9 cellular contexts compared by ENCODE assay signal in genomic region chr13:19960673-19961015, GRCh38. TPM values are rescaled to one million over a fixed set of nuclear protein-coding genes. Genes with fewer than 3 reads are reported as not detected.
DNase-seq lines count a peak whose midpoint lies in the region; ATAC-seq, FAIRE-seq and TF ChIP-seq lines count a peak whose summit lies in the region.
"Had no signal": no experiment of that assay in that cellular context is flagged by ENCODE, and none has a peak within 500 bp of the region (broad histone marks: within the 10 kb centered on the region; RNA-seq: fewer than 3 reads in every experiment).

No MANE protein-coding gene starts in this region.

- ATAC-seq in GM21447 (IDR thresholded peaks at IDR 0.05; ENCODE audit: unreplicated experiment), result no peak
- no peak for ATAC-seq in GM18909 (IDR thresholded peaks at IDR 0.05; ENCODE audit: poor library complexity, unreplicated experiment)

- intact Hi-C loops in endothelial cell of umbilical vein (cut with micrococcal nuclease), result loop anchor here (2.0 kb wide), 1 partner anchor 34 kb away; no protein-coding TSS in a partner anchor

- H3K4me3 ChIP-seq in endothelial cell of umbilical vein (replicated peaks in 1 of 3; ENCODE audit: insufficient read depth in 1 of 3, low read depth in 1 of 3, low read length in 3 of 3), result peak overlapping the region in 2 of 3 experiments; percentile 5 to 44

- in situ Hi-C loops in GM13977 (cut with MboI; ENCODE audit: low pct_unique_long_range_greater_than_20kb, low sequenced_read_pairs, unreplicated experiment), result no loop called here

- H3K79me2 ChIP-seq in endothelial cell of umbilical vein (ENCODE audit: control insufficient read depth, insufficient read depth, low read length), result peaks cover 54% of the 10 kb centered on the region

- peaks cover 23% of the 10 kb centered on the region for H3K4me1 Mint-ChIP-seq in progenitor cell of endocrine pancreas (ENCODE audit: low read depth)

- H3K27ac ChIP-seq in endothelial cell of umbilical vein (ENCODE audit: insufficient read depth, low read depth, low read length), result no peak overlapping the region

- peaks cover 14% of the 10 kb centered on the region for H3K36me3 Mint-ChIP-seq in progenitor cell of endocrine pancreas (ENCODE audit: insufficient read depth)

- TF ChIP-seq CTCF in GM20000 (IDR thresholded peaks at IDR 0.05; ENCODE audit: extremely low read depth, missing control alignments) (no peak), endothelial cell of umbilical vein (IDR thresholded peaks at IDR 0.05; ENCODE audit: extremely low read depth in 1 of 2, insufficient read depth in 1 of 2, low read depth in 1 of 2, low read length in 2 of 2) (no peak), progenitor cell of endocrine pancreas (IDR thresholded peaks at IDR 0.05; ENCODE audit: unreplicated experiment) (no peak), GM13977 (IDR thresholded peaks at IDR 0.05; ENCODE audit: extremely low read depth, insufficient read depth, missing control alignments) (no peak)

- POLR2A ChIA-PET in endothelial cell of umbilical vein (lab: Charles Lee), result no interaction called here

- BruUV-seq in endothelial cell of umbilical vein (replicated peaks; lab: Mats Ljungman, UMichigan), result TSS peak; percentile 25

- H3K36me3 ChIP-seq in endothelial cell of umbilical vein (ENCODE audit: control insufficient read depth in 2 of 2, extremely low read depth in 1 of 2, insufficient read depth in 2 of 2, low read length in 2 of 2), result peaks cover 0 to 4% of the 10 kb centered on the region in 2 experiments

- H3K4me1 ChIP-seq in endothelial cell of umbilical vein (ENCODE audit: control insufficient read depth, extremely low read depth, insufficient read depth, low read length), result peaks cover 25% of the 10 kb centered on the region

- no peak for TF ChIP-seq POLR2A in endothelial cell of umbilical vein (IDR thresholded peaks at IDR 0.05; ENCODE audit: low read depth, low read length)

- no peak overlapping the region for H2AFZ ChIP-seq in endothelial cell of umbilical vein (ENCODE audit: low read depth, low read length)

- CTCF ChIA-PET in endothelial cell of umbilical vein (lab: Charles Lee), result interaction anchor here (0.9 to 1.2 kb wide), 6 partner anchors 8 to 115 kb away, joined by 3 to 30 read pairs (median 6); no protein-coding TSS in a partner anchor

- peak overlapping the region; percentile 100 for H3K27ac Mint-ChIP-seq in progenitor cell of endocrine pancreas

- H3K9ac ChIP-seq in endothelial cell of umbilical vein (replicated peaks; ENCODE audit: extremely low read depth, insufficient read depth, low read length), result no peak overlapping the region

- no peaks in the 10 kb centered on the region for H3K9me3 Mint-ChIP-seq in progenitor cell of endocrine pancreas (ENCODE audit: low read depth)

- H4K20me1 ChIP-seq in endothelial cell of umbilical vein (replicated peaks; ENCODE audit: control insufficient read depth, extremely low read depth, insufficient read depth, low read length), result peaks cover 8% of the 10 kb centered on the region

- no peak for FAIRE-seq in endothelial cell of umbilical vein (lab: Jason Lieb, UNC)

- H3K27me3 Mint-ChIP-seq in progenitor cell of endocrine pancreas, result no peaks in the 10 kb centered on the region

- peak overlapping the region; percentile 97 for H3K4me3 Mint-ChIP-seq in progenitor cell of endocrine pancreas (ENCODE audit: low read depth)

- peak; percentile 13 for DNase-seq in GM20000 (ENCODE audit: low spot score)
- DNase-seq in RKO (ENCODE audit: low spot score), result peak; percentile 35
- no peak for DNase-seq in endothelial cell of umbilical vein (ENCODE audit: low read depth, low spot score)
- no peak for DNase-seq in progenitor cell of endocrine pancreas (ENCODE audit: low spot score, unreplicated experiment)
- DNase-seq in mesenteric fat pad (ENCODE audit: low spot score), result no peak
- DNase-seq in GM13977 (ENCODE audit: low spot score), result no peak

- H3K27me3 ChIP-seq in endothelial cell of umbilical vein (ENCODE audit: control insufficient read depth in 2 of 2, insufficient read depth in 2 of 2, low read length in 2 of 2), result peaks cover 0 to 7% of the 10 kb centered on the region in 2 experiments

- H3K9me3 ChIP-seq in endothelial cell of umbilical vein (replicated peaks; ENCODE audit: control insufficient read depth, insufficient read depth, low read length), result no peaks in the 10 kb centered on the region
- H3K9me3 ChIP-seq: mucosa of descending colon had no signal

- peak overlapping the region; percentile 97 for H3K4me2 ChIP-seq in endothelial cell of umbilical vein (ENCODE audit: insufficient read depth, low read length)

- H3K9me1 ChIP-seq in endothelial cell of umbilical vein (replicated peaks; ENCODE audit: control insufficient read depth, extremely low read depth, insufficient read depth, low read length), result peaks cover 2% of the 10 kb centered on the region

- dilution Hi-C loops in endothelial cell of umbilical vein (cut with MboI; ENCODE audit: extremely low pct_ligation_motif_present, low sequenced_read_pairs), result no loop called here

TF ChIP-seq in endothelial cell of umbilical vein, 7 proteins besides CTCF, POLR2A, EP300 and RAD21:
- TF ChIP-seq EZH2 (IDR thresholded peaks at IDR 0.05; ENCODE audit: borderline replicate concordance, low read depth, low read length, severe bottlenecking) (no peak), MYC (IDR thresholded peaks at IDR 0.05; ENCODE audit: low read depth, low read length) (no peak), JUN (IDR thresholded peaks at IDR 0.05; ENCODE audit: borderline replicate concordance, insufficient read depth, insufficient read length, low read depth) (no peak), GATA2 (IDR thresholded peaks at IDR 0.05; ENCODE audit: insufficient read depth, insufficient read length, low read depth, low read length) (no peak), FOS (IDR thresholded peaks at IDR 0.05; ENCODE audit: borderline replicate concordance, insufficient read depth, low read length) (no peak), MAX (IDR thresholded peaks at IDR 0.05; ENCODE audit: insufficient read depth, insufficient read length) (no peak), POLR2AphosphoS5 (IDR thresholded peaks at IDR 0.05; ENCODE audit: insufficient read depth, low read depth, low read length) (no peak)
TF ChIP-seq in endothelial cell of umbilical vein: peak in this region for 0.

RNA-seq across cellular contexts. Expression of gene ZMYM2, which starts 2.1 kb away (rescaled TPM):
- total RNA-seq in endothelial cell of umbilical vein, result 75.3 and 77.7 TPM in 2 replicates
- 10.9 and 14.7 TPM in 2 replicates for polyA plus RNA-seq in endothelial cell of umbilical vein
- polyA plus RNA-seq in endothelial cell of umbilical vein (2011; cell fraction: cytosol; rRNA removed), result 14.6 and 16.3 TPM in 2 replicates
- 70.5 and 90.3 TPM in 2 replicates for polyA plus RNA-seq in endothelial cell of umbilical vein (2011; cell fraction: nucleus; rRNA removed)
- 39.6 and 43.9 TPM in 2 replicates for polyA plus RNA-seq in endothelial cell of umbilical vein (2012)
- polyA minus RNA-seq in endothelial cell of umbilical vein, result 56.5 and 61.8 TPM in 2 replicates
- 12.6 TPM for polyA minus RNA-seq in endothelial cell of umbilical vein (2011; cell fraction: cytosol; rRNA and poly(A)+ RNA removed)
- polyA minus RNA-seq in endothelial cell of umbilical vein (2011; cell fraction: nucleus; rRNA and poly(A)+ RNA removed), result 136 and 191 TPM in 2 replicates
- total RNA-seq in progenitor cell of endocrine pancreas, result 183 and 192 TPM in 2 replicates
- 74.2 TPM for total RNA-seq in mesenteric fat pad

Comparison
In these comparisons a context has a peak if more than half of its experiments do, and no peak if none do; other contexts are left out.
1. DNase-seq: peak in GM20000 (single experiment) and RKO (single experiment); none in endothelial cell of umbilical vein (single experiment), progenitor cell of endocrine pancreas (single experiment), mesenteric fat pad (single experiment) and GM13977 (single experiment).